ENCODE assay signal across 17 cellular contexts in genomic region chr11:1230456-1231395, GRCh38. TPM values are rescaled to one million over a fixed set of nuclear protein-coding genes. Genes with fewer than 3 reads are reported as not detected.
DNase-seq lines count a peak whose midpoint lies in the region; ATAC-seq, FAIRE-seq and TF ChIP-seq lines count a peak whose summit lies in the region.
"Had no signal": no experiment of that assay in that cellular context is flagged by ENCODE, and none has a peak within 500 bp of the region (broad histone marks: within the 10 kb centered on the region; RNA-seq: fewer than 3 reads in every experiment).

No MANE protein-coding gene starts in this region.

- H3K36me3 ChIP-seq in K562 (ENCODE audit: control insufficient read depth, insufficient read depth, low read length) = no peaks in the 10 kb centered on the region
- no peaks in the 10 kb centered on the region for H3K36me3 ChIP-seq in right lobe of liver

- ATAC-seq in K562 (peak; percentile 37; the same call in 2 of the 3 replicates), right lobe of liver (no peak), HG03432 (IDR thresholded peaks at IDR 0.05; ENCODE audit: unreplicated experiment) (no peak)
- no peak for ATAC-seq in stimulated activated naive B cell treated with anti-CD40 and anti-IgM and Interleukin-4, amounts not matched to agents 10 μg/mL and 1 μg/mL and 100 μg/mL, for 72 hours (replicated peaks)
- ATAC-seq: esophagus mucosa, WTC11 had no signal

- H3K36me3 Mint-ChIP-seq in stimulated activated naive B cell treated with anti-CD40 and anti-IgM and Interleukin-4, amounts not matched to agents 10 μg/mL and 1 μg/mL and 100 μg/mL, for 72 hours = no peaks in the 10 kb centered on the region
- H3K36me3 Mint-ChIP-seq: WTC11 had no signal

- H3K27ac ChIP-seq in K562 (ENCODE audit: extremely low read depth, low read depth, low read length) = no peak overlapping the region
- no peak overlapping the region for H3K27ac ChIP-seq in right lobe of liver

- no peak for TF ChIP-seq EP300 in K562 (IDR thresholded peaks at IDR 0.05; ENCODE audit: low read length)

- no peak overlapping the region for H2AFZ ChIP-seq in K562 (ENCODE audit: low read depth, low read length)

- no peaks in the 10 kb centered on the region for H3K9me3 Mint-ChIP-seq in stimulated activated naive B cell treated with anti-CD40 and anti-IgM and Interleukin-4, amounts not matched to agents 10 μg/mL and 1 μg/mL and 100 μg/mL, for 72 hours
- H3K9me3 Mint-ChIP-seq: WTC11 had no signal

- no peak for TF ChIP-seq RAD21 in K562 (CRISPR knock-in tag; conservative IDR thresholded peaks at IDR 0.05 in 1 of 2, IDR thresholded peaks at IDR 0.05 in 1 of 2)

- POLR2A ChIA-PET in K562 (lab: Yijun Ruan, JAX) = interaction anchor here (0.5 to 1.1 kb wide), 4 partner anchors 12 to 236 kb away, joined by 3 to 4 read pairs (median 4); no protein-coding TSS in a partner anchor

- H3K9me3 ChIP-seq in K562 (replicated peaks; ENCODE audit: control insufficient read depth, insufficient read depth, low read depth, low read length) (no peaks in the 10 kb centered on the region), right lobe of liver (no peaks in the 10 kb centered on the region)

- H3K79me2 ChIP-seq in K562 (ENCODE audit: control insufficient read depth, insufficient read depth, low read length) = no peaks in the 10 kb centered on the region

- H3K9ac ChIP-seq in K562 (ENCODE audit: insufficient read depth in 1 of 2, low read depth in 2 of 2, low read length in 2 of 2) = no peak overlapping the region

- peaks cover 2% of the 10 kb centered on the region for H3K9me1 ChIP-seq in K562 (ENCODE audit: control insufficient read depth, insufficient read depth, low read length)

- H3K27me3 Mint-ChIP-seq in stimulated activated naive B cell treated with anti-CD40 and anti-IgM and Interleukin-4, amounts not matched to agents 10 μg/mL and 1 μg/mL and 100 μg/mL, for 72 hours = peaks cover 0 to 6% of the 10 kb centered on the region in 2 donors
- H3K27me3 Mint-ChIP-seq: progenitor cell of endocrine pancreas had no signal

- no peak overlapping the region for H3K4me3 Mint-ChIP-seq in stimulated activated naive B cell treated with anti-CD40 and anti-IgM and Interleukin-4, amounts not matched to agents 10 μg/mL and 1 μg/mL and 100 μg/mL, for 72 hours
- H3K4me3 Mint-ChIP-seq: WTC11 had no signal

- H4K20me1 ChIP-seq in K562 (replicated peaks; ENCODE audit: control insufficient read depth, insufficient read depth, low read length) = 0 out of 2 replicates have a peak, but pooled peaks cover 6% of the 10 kb centered on the region

- H3K4me1 ChIP-seq in K562 (replicated peaks in 1 of 2; ENCODE audit: control insufficient read depth in 2 of 2, insufficient read depth in 2 of 2, low read length in 2 of 2) (peaks cover 0 to 68% of the 10 kb centered on the region in 2 experiments; a peak in 2 of 5 replicates), right lobe of liver (no peaks in the 10 kb centered on the region)

- WGBS in K562 (ENCODE audit: insufficient coverage, low coverage, missing lambda C conversion rate) = 6% methylated on average over 26 of the region's 45 CpGs
- WGBS in right lobe of liver (ENCODE audit: insufficient coverage, low coverage, low lambda C conversion rate, missing lambda C conversion rate) = 82% methylated on average over 13 of the region's 45 CpGs

- H3K27ac Mint-ChIP-seq in stimulated activated naive B cell treated with anti-CD40 and anti-IgM and Interleukin-4, amounts not matched to agents 10 μg/mL and 1 μg/mL and 100 μg/mL, for 72 hours = no peak overlapping the region
- H3K27ac Mint-ChIP-seq: WTC11 had no signal

- CTCF ChIA-PET in K562 (lab: Yijun Ruan, JAX; ENCODE audit: low intra/inter-chr PET ratio) = no interaction called here

- H3K27me3 ChIP-seq in K562 (ENCODE audit: control insufficient read depth in 2 of 2, insufficient read depth in 2 of 2, low read length in 2 of 2) (peaks cover 0 to 54% of the 10 kb centered on the region in 2 experiments; a peak in 2 of 5 replicates), right lobe of liver (no peaks in the 10 kb centered on the region)

- peak in 2 of 3 experiments; percentile 2 to 21; a peak in 1 of 6 replicates for TF ChIP-seq CTCF in K562 (IDR thresholded peaks at IDR 0.05 in 2 of 3, conservative IDR thresholded peaks at IDR 0.05 in 1 of 3; ENCODE audit: insufficient read depth in 2 of 3, low read depth in 1 of 3, low read length in 3 of 3)
- TF ChIP-seq CTCF in right lobe of liver (IDR thresholded peaks at IDR 0.05) = no peak

- no peak overlapping the region for H3K4me2 ChIP-seq in K562 (ENCODE audit: insufficient read depth, low read length)

- peak; percentile 72 for DNase-seq in 8988T
- peak; percentile 21 for DNase-seq in DMS53 treated with DMSO at 0.1 percent for 48 hours (lab: John Stamatoyannopoulos, UW; ENCODE audit: unreplicated experiment)
- DNase-seq in K562 (ENCODE audit: extremely low read depth in 1 of 4, low spot score in 3 of 4) = peak in 1 of 4 experiments; percentile 25
- peak; percentile 17 to 52 (median 40) for DNase-seq in right lobe of liver
- DNase-seq in effector CD4-positive, alpha-beta T cell = no peak
- no peak for DNase-seq in stimulated activated naive B cell treated with anti-CD40 and anti-IgM and Interleukin-4, amounts not matched to agents 10 μg/mL and 1 μg/mL and 100 μg/mL, for 72 hours
- DNase-seq in NK-92 (lab: John Stamatoyannopoulos, UW; ENCODE audit: unreplicated experiment) = no peak
- DNase-seq: activated gamma-delta T cell treated with Interleukin-2 at 50 U/mL for 16 hours, dermis blood vessel endothelial cell, DMS153, NCI-H1930, SW 1271 had no signal

- no peak for FAIRE-seq in K562 (lab: Jason Lieb, UNC)
- FAIRE-seq: islet of Langerhans had no signal

- no TSS peak for BruUV-seq in K562 (replicated peaks; lab: Mats Ljungman, UMichigan)

- H3K4me3 ChIP-seq in K562 = no peak overlapping the region
- no peak overlapping the region for H3K4me3 ChIP-seq in right lobe of liver

- intact Hi-C loops in K562 (cut with micrococcal nuclease) = no loop called here
- intact Hi-C loops in right lobe of liver (cut with DNase I) = no loop called here

- TF ChIP-seq POLR2A in K562 (conservative IDR thresholded peaks at IDR 0.05) (no peak), right lobe of liver (IDR thresholded peaks at IDR 0.05) (no peak)

- in situ Hi-C loops in K562 (cut with MboI) = no loop called here

- H3K4me1 Mint-ChIP-seq in stimulated activated naive B cell treated with anti-CD40 and anti-IgM and Interleukin-4, amounts not matched to agents 10 μg/mL and 1 μg/mL and 100 μg/mL, for 72 hours = peaks cover 0 to 2% of the 10 kb centered on the region in 2 donors
- H3K4me1 Mint-ChIP-seq: WTC11 had no signal

TF ChIP-seq in K562, 482 proteins besides CTCF, POLR2A, EP300 and RAD21 (continues in another document):
- TF ChIP-seq TEAD4 (IDR thresholded peaks at IDR 0.05; ENCODE audit: low read length) = peak; percentile 32; the same call in 1 of the 2 replicates
- no peak for TF ChIP-seq TEAD4 (CRISPR knock-in tag; IDR thresholded peaks at IDR 0.05; ENCODE audit: borderline replicate concordance)
- TF ChIP-seq NFE2 (IDR thresholded peaks at IDR 0.05; ENCODE audit: low read depth) = no peak
- no peak for TF ChIP-seq ZNF24 (IDR thresholded peaks at IDR 0.05)
- no peak for TF ChIP-seq CHAMP1 (IDR thresholded peaks at IDR 0.05)
- no peak for TF ChIP-seq E2F1 (CRISPR knock-in tag; IDR thresholded peaks at IDR 0.05)

RNA-seq across cellular contexts. Expression of gene MUC5B, which starts 7.9 kb away (rescaled TPM):
- total RNA-seq in K562 (2011; cell fraction: chromatin; rRNA removed; ENCODE audit: low replicate concordance) = not detected in 2 replicates
- not detected in 2 replicates for total RNA-seq in K562 (2011; cell fraction: nucleolus; rRNA removed)
- total RNA-seq in K562 (2011; cell fraction: nucleoplasm; rRNA removed) = not detected in 2 replicates
- total RNA-seq in K562 (2014; rRNA removed) (0.04 TPM in 1 of 2 replicates, not detected in the other), K562 (2014; rRNA removed; fragmentation: Illumina TruSeq; extraction: Trizol) (not detected in 2 replicates), K562 (2015; rRNA removed; fragmentation: Illumina TruSeq; extraction: Trizol) (not detected in 2 replicates), K562 (2021) (0.95 and 1.2 TPM in 2 replicates), right lobe of liver (1 to 10 TPM in 2 of 6 experiments, under 1 TPM in 4; 0.06 to 3.7 (median 0.78) TPM)
- polyA plus RNA-seq in K562 (2011; rRNA removed) (under 0.01 TPM in 1 of 2 replicates, not detected in the other), K562 (2014; fragmentation: Illumina TruSeq; extraction: Trizol) (0.01 TPM in 1 of 2 replicates, not detected in the other), K562 (2014; fragmentation: Nextera tagmentation; extraction: Ambion mirVana) (not detected), K562 (2014; rRNA removed) (0.04 TPM in 1 of 2 replicates, not detected in the other)
- 0.01 TPM in 2 replicates for polyA plus RNA-seq in K562 (2011; cell fraction: cytosol; rRNA removed)
- polyA plus RNA-seq in K562 (2011; cell fraction: nucleus; rRNA removed) = not detected in 2 replicates
- 0.03 TPM in 2 replicates for polyA plus RNA-seq in K562 (2012)
- polyA minus RNA-seq in K562 (2011; rRNA and poly(A)+ RNA removed) = not detected in 2 replicates
- not detected in 2 replicates for polyA minus RNA-seq in K562 (2011; cell fraction: cytosol; rRNA and poly(A)+ RNA removed)
- under 0.01 TPM in 1 of 2 replicates, not detected in the other for polyA minus RNA-seq in K562 (2011; cell fraction: nucleus; rRNA and poly(A)+ RNA removed)
- total RNA-seq: dermis blood vessel endothelial cell, progenitor cell of endocrine pancreas had no signal

Comparison
In these comparisons a context has a peak if more than half of its experiments do, and no peak if none do; other contexts are left out.
1. DNase-seq: peak in 8988T (single experiment), DMS53 treated with DMSO at 0.1 percent for 48 hours (single experiment) and right lobe of liver (3 of 3); none in effector CD4-positive, alpha-beta T cell (single experiment), stimulated activated naive B cell treated with anti-CD40 and anti-IgM and Interleukin-4, amounts not matched to agents 10 μg/mL and 1 μg/mL and 100 μg/mL, for 72 hours (single experiment) and NK-92 (single experiment).
2. CTCF ChIP-seq: peak in K562 (2 of 3); none in right lobe of liver (0 of 4).